38 cellular contexts compared by ENCODE assay signal in genomic region chr13:30991922-30992321, GRCh38. TPM values are rescaled to one million over a fixed set of nuclear protein-coding genes. Genes with fewer than 3 reads are reported as not detected.
"Had no signal": no experiment of that assay in that cellular context is flagged by ENCODE, and none has a peak within 500 bp of the region (broad histone marks: within the 10 kb centered on the region; RNA-seq: fewer than 3 reads in every experiment).

No MANE protein-coding gene starts in this region.

- H3K4me3 ChIP-seq: adrenal gland, ascending aorta, esophagus squamous epithelium, gastroesophageal sphincter, heart right ventricle had no signal

- FAIRE-seq: colon had no signal

- H3K36me3 ChIP-seq: adrenal gland, ascending aorta, esophagus squamous epithelium, gastroesophageal sphincter, heart right ventricle had no signal

- H3K36me3 Mint-ChIP-seq: activated CD4-positive, alpha-beta memory T cell treated with anti-CD3 and anti-CD28 coated beads for 36 hours; activated CD8-positive, alpha-beta memory T cell treated with anti-CD3 and anti-CD28 coated beads, Interleukin-2, amount 10 ng/mL, durations not matched to agents 7 days and 5 days; activated naive CD8-positive, alpha-beta T cell treated with anti-CD3 and anti-CD28 coated beads for 36 hours; brain; T-cell had no signal

- H3K27ac Mint-ChIP-seq: activated CD4-positive, alpha-beta memory T cell treated with anti-CD3 and anti-CD28 coated beads for 36 hours; activated CD4-positive, alpha-beta T cell treated with anti-CD3 and anti-CD28 coated beads for 36 hours; activated CD4-positive, alpha-beta T cell treated with anti-CD3 and anti-CD28 coated beads, Interleukin-2, amount 10 ng/mL, durations not matched to agents 24 days and 14 days; activated CD8-positive, alpha-beta memory T cell treated with anti-CD3 and anti-CD28 coated beads, Interleukin-2, amount 10 ng/mL, durations not matched to agents 7 days and 5 days; activated CD8-positive, alpha-beta T cell treated with anti-CD3 and anti-CD28 coated beads, Interleukin-2, amount 10 ng/mL, durations not matched to agents 7 days and 5 days; activated naive CD4-positive, alpha-beta T cell treated with anti-CD3 and anti-CD28 coated beads for 36 hours; activated naive CD4-positive, alpha-beta T cell treated with anti-CD3 and anti-CD28 coated beads, Interleukin-2, amount 50 U/mL, for 24 hours; activated naive CD8-positive, alpha-beta T cell treated with anti-CD3 and anti-CD28 coated beads for 36 hours; activated naive CD8-positive, alpha-beta T cell treated with anti-CD3 and anti-CD28 coated beads, Interleukin-2, amount 50 U/mL, for 24 hours; activated T-helper 17 cell treated with anti-CD3 and anti-CD28 coated beads, Interleukin-2, amount 50 U/mL, for 72 hours; brain; effector memory CD8-positive, alpha-beta T cell; T-cell; T-helper 1 cell treated with Interleukin-12 subunit alpha and Interleukin-12 subunit beta and Interleukin-4 antibody, amounts not matched to agents 30 μg/mL and 1 μg/mL, for 36 hours had no signal

- H3K27ac ChIP-seq: adrenal gland, ascending aorta, epithelial cell of prostate, esophagus squamous epithelium, gastroesophageal sphincter, heart right ventricle had no signal

- H3K27me3 Mint-ChIP-seq: brain had no signal

- H3K4me3 Mint-ChIP-seq: activated CD4-positive, alpha-beta memory T cell treated with anti-CD3 and anti-CD28 coated beads for 36 hours; activated CD4-positive, alpha-beta T cell treated with anti-CD3 and anti-CD28 coated beads for 36 hours; activated CD4-positive, alpha-beta T cell treated with anti-CD3 and anti-CD28 coated beads, Interleukin-2, amount 10 ng/mL, durations not matched to agents 24 days and 14 days; activated CD8-positive, alpha-beta memory T cell treated with anti-CD3 and anti-CD28 coated beads, Interleukin-2, amount 10 ng/mL, durations not matched to agents 7 days and 5 days; activated CD8-positive, alpha-beta T cell treated with anti-CD3 and anti-CD28 coated beads, Interleukin-2, amount 10 ng/mL, durations not matched to agents 7 days and 5 days; activated naive CD4-positive, alpha-beta T cell treated with anti-CD3 and anti-CD28 coated beads for 36 hours; activated naive CD4-positive, alpha-beta T cell treated with anti-CD3 and anti-CD28 coated beads, Interleukin-2, amount 50 U/mL, for 24 hours; activated naive CD8-positive, alpha-beta T cell treated with anti-CD3 and anti-CD28 coated beads for 36 hours; activated naive CD8-positive, alpha-beta T cell treated with anti-CD3 and anti-CD28 coated beads, Interleukin-2, amount 50 U/mL, for 24 hours; activated T-cell treated with anti-CD3 and anti-CD28 coated beads, Interleukin-2, amount 50 U/mL, for 4 hours; activated T-helper 17 cell treated with anti-CD3 and anti-CD28 coated beads, Interleukin-2, amount 50 U/mL, for 72 hours; brain; effector memory CD8-positive, alpha-beta T cell; T-cell; T-helper 1 cell treated with Interleukin-12 subunit alpha and Interleukin-12 subunit beta and Interleukin-4 antibody, amounts not matched to agents 30 μg/mL and 1 μg/mL, for 36 hours had no signal

- H3K27me3 ChIP-seq: adrenal gland, ascending aorta, gastroesophageal sphincter had no signal

- H3K9me3 Mint-ChIP-seq: activated CD4-positive, alpha-beta memory T cell treated with anti-CD3 and anti-CD28 coated beads for 36 hours; activated CD4-positive, alpha-beta T cell treated with anti-CD3 and anti-CD28 coated beads, Interleukin-2, amount 10 ng/mL, durations not matched to agents 24 days and 14 days; activated naive CD4-positive, alpha-beta T cell treated with anti-CD3 and anti-CD28 coated beads, Interleukin-2, amount 50 U/mL, for 24 hours; activated naive CD8-positive, alpha-beta T cell treated with anti-CD3 and anti-CD28 coated beads, Interleukin-2, amount 50 U/mL, for 24 hours; activated T-cell treated with anti-CD3 and anti-CD28 coated beads, Interleukin-2, amount 50 U/mL, for 4 hours; activated T-helper 17 cell treated with anti-CD3 and anti-CD28 coated beads, Interleukin-2, amount 50 U/mL, for 72 hours; T-cell; T-helper 1 cell treated with Interleukin-12 subunit alpha and Interleukin-12 subunit beta and Interleukin-4 antibody, amounts not matched to agents 30 μg/mL and 1 μg/mL, for 36 hours had no signal

- H3K9me3 ChIP-seq: adrenal gland, ascending aorta, esophagus squamous epithelium, gastroesophageal sphincter, heart right ventricle had no signal

- ATAC-seq: activated CD4-positive, alpha-beta T cell treated with anti-CD3 and anti-CD28 coated beads for 36 hours; activated CD8-positive, alpha-beta memory T cell treated with anti-CD3 and anti-CD28 coated beads, Interleukin-2, amount 10 ng/mL, durations not matched to agents 7 days and 5 days; activated CD8-positive, alpha-beta T cell treated with anti-CD3 and anti-CD28 coated beads, Interleukin-2, amount 10 ng/mL, durations not matched to agents 7 days and 5 days; activated naive CD8-positive, alpha-beta T cell treated with anti-CD3 and anti-CD28 coated beads, Interleukin-2, amount 50 U/mL, for 24 hours; activated T-cell treated with anti-CD3 and anti-CD28 coated beads, Interleukin-2, amount 50 U/mL, for 4 hours; activated T-helper 17 cell treated with anti-CD3 and anti-CD28 coated beads, Interleukin-2, amount 50 U/mL, for 72 hours; effector memory CD8-positive, alpha-beta T cell; gastroesophageal sphincter; heart right ventricle; T-cell had no signal

- DNase-seq: activated CD4-positive, alpha-beta memory T cell treated with anti-CD3 and anti-CD28 coated beads for 36 hours; activated CD4-positive, alpha-beta T cell treated with anti-CD3 and anti-CD28 coated beads for 36 hours; activated CD4-positive, alpha-beta T cell treated with anti-CD3 and anti-CD28 coated beads, Interleukin-2, amount 10 ng/mL, durations not matched to agents 24 days and 14 days; activated CD4-positive, CD25-positive, alpha-beta regulatory T cell; activated CD4-positive, CD25-positive, alpha-beta regulatory T cell treated with anti-CD3 and anti-CD28 coated beads, Interleukin-2, amount 50 U/mL, for 72 hours; activated CD8-positive, alpha-beta memory T cell treated with anti-CD3 and anti-CD28 coated beads, Interleukin-2, amount 10 ng/mL, durations not matched to agents 7 days and 5 days; activated CD8-positive, alpha-beta memory T cell treated with anti-CD3 and anti-CD28 coated beads, Interleukin-2, amount 50 U/mL, for 4 hours; activated CD8-positive, alpha-beta T cell treated with anti-CD3 and anti-CD28 coated beads, Interleukin-2, amount 10 ng/mL, durations not matched to agents 7 days and 5 days; activated effector memory CD4-positive, alpha-beta T cell treated with Interleukin-2 at 50 U/mL for 16 hours; activated gamma-delta T cell treated with Interleukin-2 at 50 U/mL for 16 hours; activated naive CD4-positive, alpha-beta T cell treated with anti-CD3 and anti-CD28 coated beads for 36 hours; activated naive CD8-positive, alpha-beta T cell treated with anti-CD3 and anti-CD28 coated beads for 36 hours; activated naive CD8-positive, alpha-beta T cell treated with anti-CD3 and anti-CD28 coated beads, Interleukin-2, amount 50 U/mL, for 24 hours; activated T-cell treated with anti-CD3 and anti-CD28 coated beads, Interleukin-2, amount 50 U/mL, for 4 hours; adrenal gland; caudate nucleus; cortex of kidney; dermis blood vessel endothelial cell; effector CD4-positive, alpha-beta T cell; effector memory CD8-positive, alpha-beta T cell; esophagus squamous epithelium; foreskin melanocyte; heart right ventricle; SW 1271; T-cell; T-helper 9 cell had no signal

- H3K4me1 Mint-ChIP-seq: activated CD4-positive, alpha-beta T cell treated with anti-CD3 and anti-CD28 coated beads for 36 hours; activated CD4-positive, alpha-beta T cell treated with anti-CD3 and anti-CD28 coated beads, Interleukin-2, amount 10 ng/mL, durations not matched to agents 24 days and 14 days; activated CD8-positive, alpha-beta memory T cell treated with anti-CD3 and anti-CD28 coated beads, Interleukin-2, amount 10 ng/mL, durations not matched to agents 7 days and 5 days; activated naive CD4-positive, alpha-beta T cell treated with anti-CD3 and anti-CD28 coated beads, Interleukin-2, amount 50 U/mL, for 24 hours; activated naive CD8-positive, alpha-beta T cell treated with anti-CD3 and anti-CD28 coated beads for 36 hours; activated naive CD8-positive, alpha-beta T cell treated with anti-CD3 and anti-CD28 coated beads, Interleukin-2, amount 50 U/mL, for 24 hours; activated T-helper 17 cell treated with anti-CD3 and anti-CD28 coated beads, Interleukin-2, amount 50 U/mL, for 72 hours; brain; T-cell had no signal

- H3K4me1 ChIP-seq: adrenal gland, ascending aorta, gastroesophageal sphincter, heart right ventricle had no signal

RNA-seq across cellular contexts. Expression of gene TEX26, which starts 59.5 kb away (rescaled TPM):
- total RNA-seq: activated CD4-positive, alpha-beta memory T cell treated with anti-CD3 and anti-CD28 coated beads for 36 hours; activated CD4-positive, alpha-beta T cell treated with anti-CD3 and anti-CD28 coated beads for 36 hours; activated CD4-positive, alpha-beta T cell treated with anti-CD3 and anti-CD28 coated beads, Interleukin-2, amount 10 ng/mL, durations not matched to agents 24 days and 14 days; activated CD8-positive, alpha-beta memory T cell treated with anti-CD3 and anti-CD28 coated beads for 36 hours; activated CD8-positive, alpha-beta memory T cell treated with anti-CD3 and anti-CD28 coated beads, Interleukin-2, amount 10 ng/mL, durations not matched to agents 7 days and 5 days; activated CD8-positive, alpha-beta T cell treated with anti-CD3 and anti-CD28 coated beads, Interleukin-2, amount 10 ng/mL, durations not matched to agents 7 days and 5 days; activated naive CD4-positive, alpha-beta T cell treated with anti-CD3 and anti-CD28 coated beads for 36 hours; activated naive CD8-positive, alpha-beta T cell treated with anti-CD3 and anti-CD28 coated beads for 36 hours; activated T-cell treated with anti-CD3 and anti-CD28 coated beads, Interleukin-2, amount 50 U/mL, for 4 hours; activated T-helper 17 cell treated with anti-CD3 and anti-CD28 coated beads, Interleukin-2, amount 50 U/mL, for 72 hours; ascending aorta; chondrocyte; dermis blood vessel endothelial cell; esophagus squamous epithelium; glomerular endothelial cell; heart right ventricle; T-cell; T-helper 2 cell treated with Interferon-gamma antibody and Interleukin-4, amounts not matched to agents 100 ng/mL and 5 ng/mL, for 36 hours had no signal
